ENCODE assay signal across 24 cellular contexts in the genomic region with DNA sequence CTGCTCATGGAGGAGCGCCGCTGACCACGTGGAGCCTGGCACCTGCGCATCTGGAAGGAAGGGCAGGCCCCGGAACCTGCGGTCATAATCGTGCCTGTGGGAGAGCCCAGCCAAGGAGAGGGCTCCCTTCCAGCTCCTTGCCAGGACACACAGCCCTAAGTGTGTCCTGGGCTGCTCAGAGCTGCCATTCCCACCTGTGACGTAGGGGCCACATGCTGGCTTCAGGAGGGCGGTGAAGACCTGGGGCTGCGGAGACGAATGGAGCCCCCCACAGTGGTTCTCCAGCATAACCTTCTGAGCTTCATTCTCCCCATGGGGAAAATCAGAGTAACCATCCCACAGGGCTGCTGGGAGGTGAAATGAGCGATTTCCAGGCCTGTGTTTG.
DNase-seq lines count a peak whose midpoint lies in the region; ATAC-seq and TF ChIP-seq lines count a peak whose summit lies in the region.
"Had no signal": no experiment of that assay in that cellular context is flagged by ENCODE, and none has a peak within 500 bp of the region (broad histone marks: within the 10 kb centered on the region; RNA-seq: fewer than 3 reads in every experiment).

No MANE protein-coding gene starts in this region.

- no peaks in the 10 kb centered on the region for H3K9me2 ChIP-seq in DOHH2 (replicated peaks; ENCODE audit: control insufficient read depth, low read length)

- peak overlapping the region; percentile 85 for H3K27ac Mint-ChIP-seq in osteocyte (ENCODE audit: unreplicated experiment)
- H3K27ac Mint-ChIP-seq: nephron progenitor cell, T-helper 17 cell had no signal

- H2AFZ ChIP-seq in KMS-11 (ENCODE audit: low read depth), result peak overlapping the region; percentile 34; the same call in 1 of the 2 replicates

- peaks cover 2% of the 10 kb centered on the region for H3K9me3 Mint-ChIP-seq in osteocyte (ENCODE audit: unreplicated experiment)

- DNase-seq in right cardiac atrium (no peak), osteocyte (ENCODE audit: extremely low spot score, unreplicated experiment) (no peak), NCI-H2171 (lab: John Stamatoyannopoulos, UW) (no peak)
- DNase-seq: activated CD4-positive, alpha-beta T cell treated with anti-CD3 and anti-CD28 coated beads, Interleukin-2, amount 50 U/mL, for 48 hours; activated CD8-positive, alpha-beta memory T cell treated with anti-CD3 and anti-CD28 coated beads, Interleukin-2, amount 50 U/mL, for 48 hours; DMS79 treated with DMSO at 0.1 percent for 48 hours; effector memory CD8-positive, alpha-beta T cell; midbrain; NCI-H1092 treated with DMSO at 0.1 percent for 48 hours; NCI-H1930; NCI-H226; nephron progenitor cell; stimulated activated naive CD4-positive, alpha-beta T cell; T-helper 17 cell had no signal

- no peak overlapping the region for H3K9ac ChIP-seq in KMS-11

- H3F3A ChIP-seq in DOHH2 (ENCODE audit: control insufficient read depth, insufficient read depth), result peaks cover 4% of the 10 kb centered on the region; the same call in 1 of the 2 replicates

- H3K4me3 Mint-ChIP-seq in osteocyte (ENCODE audit: unreplicated experiment), result no peak overlapping the region
- H3K4me3 Mint-ChIP-seq: effector memory CD8-positive, alpha-beta T cell; nephron progenitor cell; T-helper 17 cell had no signal

- intact Hi-C loops in right cardiac atrium (cut with DNase I), result no loop called here

- peak overlapping the region; percentile 61; the same call in 1 of the 2 replicates for H3K4me3 ChIP-seq in DOHH2 (ENCODE audit: low read length)
- no peak overlapping the region for H3K4me3 ChIP-seq in KMS-11 (IDR thresholded peaks at IDR 0.05; ENCODE audit: insufficient read depth, low read depth, low read length)
- no peak overlapping the region for H3K4me3 ChIP-seq in right cardiac atrium (ENCODE audit: low read length)
- H3K4me3 ChIP-seq: gastroesophageal sphincter, skin epidermis had no signal

- no peaks in the 10 kb centered on the region for H3K9me3 ChIP-seq in DOHH2 (ENCODE audit: control insufficient read depth, insufficient read depth, low read length)
- no peaks in the 10 kb centered on the region for H3K9me3 ChIP-seq in right cardiac atrium (ENCODE audit: control insufficient read depth, low read length)
- H3K9me3 ChIP-seq: gastroesophageal sphincter, SJCRH30 had no signal

- H4K20me1 ChIP-seq in DOHH2 (ENCODE audit: control insufficient read depth, insufficient read depth, low read depth, low read length) (0 out of 2 replicates have a peak, but pooled peaks cover 2% of the 10 kb centered on the region), KMS-11 (ENCODE audit: insufficient read depth) (no peaks in the 10 kb centered on the region)

- H3K4me2 ChIP-seq in DOHH2 (ENCODE audit: low read length) (peak overlapping the region; percentile 80; the same call in 1 of the 2 replicates), KMS-11 (peak overlapping the region; percentile 48; the same call in 1 of the 2 replicates)

- 67% methylated on average over 12 of the region's 12 CpGs for WGBS in right cardiac atrium

- H3K36me3 ChIP-seq in DOHH2 (ENCODE audit: control insufficient read depth, low read length), result no peaks in the 10 kb centered on the region
- no peaks in the 10 kb centered on the region for H3K36me3 ChIP-seq in KMS-11 (ENCODE audit: insufficient read depth)
- H3K36me3 ChIP-seq: gastroesophageal sphincter, SJCRH30 had no signal

- H3K4me1 ChIP-seq in DOHH2 (ENCODE audit: control insufficient read depth, low read length) (peaks cover 26% of the 10 kb centered on the region), KMS-11 (ENCODE audit: low read depth, poor library complexity, severe bottlenecking) (peaks cover 22% of the 10 kb centered on the region), right cardiac atrium (ENCODE audit: control insufficient read depth, insufficient read depth, low read length) (peaks cover 2% of the 10 kb centered on the region)

- no peaks in the 10 kb centered on the region for H3K36me3 Mint-ChIP-seq in osteocyte (ENCODE audit: unreplicated experiment)
- H3K36me3 Mint-ChIP-seq: brain had no signal

- H3K79me2 ChIP-seq in DOHH2 (ENCODE audit: control insufficient read depth, low read length), result no peaks in the 10 kb centered on the region
- H3K79me2 ChIP-seq in KMS-11 (ENCODE audit: insufficient read depth, low read depth), result no peaks in the 10 kb centered on the region

- H3K27me3 ChIP-seq in DOHH2 (ENCODE audit: control insufficient read depth, low read length) (peaks cover 4% of the 10 kb centered on the region; the same call in 1 of the 2 replicates), KMS-11 (ENCODE audit: insufficient read depth, low read depth) (no peaks in the 10 kb centered on the region), right cardiac atrium (ENCODE audit: control insufficient read depth, insufficient read depth) (no peaks in the 10 kb centered on the region)
- H3K27me3 ChIP-seq: gastroesophageal sphincter, SJCRH30 had no signal

- peaks cover 35% of the 10 kb centered on the region for H3K4me1 Mint-ChIP-seq in osteocyte (ENCODE audit: unreplicated experiment)

- ATAC-seq in right cardiac atrium (peak; percentile 38 to 66), GM21723 (IDR thresholded peaks at IDR 0.05; ENCODE audit: unreplicated experiment) (no peak), GM18909 (IDR thresholded peaks at IDR 0.05; ENCODE audit: poor library complexity, unreplicated experiment) (no peak)
- ATAC-seq: effector memory CD8-positive, alpha-beta T cell; esophagus mucosa; gastroesophageal sphincter; T-helper 17 cell had no signal

- H3K27ac ChIP-seq in DOHH2 (ENCODE audit: low read depth, low read length), result no peak overlapping the region
- H3K27ac ChIP-seq in KMS-11, result peak overlapping the region; percentile 20; the same call in 1 of the 2 replicates
- H3K27ac ChIP-seq in right cardiac atrium (ENCODE audit: low read length), result no peak overlapping the region
- H3K27ac ChIP-seq: gastroesophageal sphincter, VCaP had no signal

- TF ChIP-seq CTCF in DOHH2 (IDR thresholded peaks at IDR 0.05; ENCODE audit: low read depth, low read length, poor library complexity, severe bottlenecking), result no peak
- TF ChIP-seq CTCF in KMS-11 (conservative IDR thresholded peaks at IDR 0.05; ENCODE audit: low read depth, low read length), result no peak
- TF ChIP-seq CTCF in osteocyte (IDR thresholded peaks at IDR 0.05), result no peak

- H3K27me3 Mint-ChIP-seq in osteocyte (ENCODE audit: unreplicated experiment), result peaks cover 13% of the 10 kb centered on the region

Comparison
In these comparisons a context has a peak if more than half of its experiments do, and no peak if none do; other contexts are left out.
1. ATAC-seq: peak in right cardiac atrium (2 of 2); none in GM21723 (single experiment) and GM18909 (single experiment).